5 cellular contexts compared by ENCODE assay signal in the genomic region with DNA sequence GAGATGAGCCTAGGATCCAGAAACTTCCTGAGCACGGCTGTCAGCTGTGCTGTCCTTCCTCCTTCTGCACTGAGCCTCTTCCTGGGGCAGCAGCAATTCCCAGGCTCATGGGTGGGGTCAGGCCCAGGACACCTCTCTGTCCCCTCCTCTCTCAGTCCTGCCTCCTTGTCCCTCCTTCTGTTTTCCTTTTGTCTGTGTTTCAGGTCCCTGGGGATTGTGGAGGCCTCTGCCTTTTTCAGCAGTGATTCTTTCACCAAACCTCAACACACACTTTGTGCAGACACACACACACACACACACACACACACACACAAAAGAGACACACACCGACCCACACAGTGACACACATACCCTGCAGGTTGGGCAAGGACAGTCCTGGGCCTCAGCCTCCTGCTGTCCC. TPM values are rescaled to one million over a fixed set of nuclear protein-coding genes. Genes with fewer than 3 reads are reported as not detected.
"Had no signal": no experiment of that assay in that cellular context is flagged by ENCODE, and none has a peak within 500 bp of the region (broad histone marks: within the 10 kb centered on the region; RNA-seq: fewer than 3 reads in every experiment).

A gene (minus strand): TSS at position 101 of the 400 bp plus-strand sequence. CDS start 132 bp downstream, outside the sequence.

RNA-seq across cellular contexts. Expression of the gene that starts here (rescaled TPM):
- total RNA-seq: HepG2, HT-29, HT1080, K562 had no signal
- polyA plus RNA-seq: HepG2, IgD-negative memory B cell, K562 had no signal
